Comparison of ENCODE assay signal across 8 cellular contexts in genomic region chr5:137142371-137143243, GRCh38.
DNase-seq lines count a peak whose midpoint lies in the region; ATAC-seq and TF ChIP-seq lines count a peak whose summit lies in the region.

No MANE protein-coding gene starts in this region.

- CTCF ChIA-PET in activated CD8-positive, alpha-beta memory T cell treated with anti-CD3 and anti-CD28 coated beads, Interleukin-2, amount 10 ng/mL, durations not matched to agents 7 days and 5 days (lab: Charles Lee), result no interaction called here

- H3K27me3 ChIP-seq in skeletal muscle tissue (ENCODE audit: control insufficient read depth in 3 of 3, insufficient read depth in 3 of 3, low read length in 3 of 3), result no peaks in the 10 kb centered on the region

- no peaks in the 10 kb centered on the region for H3K9me3 ChIP-seq in skeletal muscle tissue (ENCODE audit: control insufficient read depth in 3 of 3, low read length in 3 of 3)

- no peak overlapping the region for H3K9ac ChIP-seq in skeletal muscle tissue (ENCODE audit: low read depth in 1 of 3, low read length in 3 of 3)

- H3K27ac Mint-ChIP-seq in activated CD8-positive, alpha-beta memory T cell treated with anti-CD3 and anti-CD28 coated beads, Interleukin-2, amount 10 ng/mL, durations not matched to agents 7 days and 5 days, result no peak overlapping the region

- H3K36me3 Mint-ChIP-seq in activated CD8-positive, alpha-beta memory T cell treated with anti-CD3 and anti-CD28 coated beads, Interleukin-2, amount 10 ng/mL, durations not matched to agents 7 days and 5 days, result no peaks in the 10 kb centered on the region

- H3K27me3 Mint-ChIP-seq in activated CD8-positive, alpha-beta memory T cell treated with anti-CD3 and anti-CD28 coated beads, Interleukin-2, amount 10 ng/mL, durations not matched to agents 7 days and 5 days, result peaks cover 2% of the 10 kb centered on the region

- TF ChIP-seq CTCF in choroid plexus epithelial cell (conservative IDR thresholded peaks at IDR 0.05; ENCODE audit: low read depth, low read length), result no peak

- peak overlapping the region; percentile 13 for H3K27ac ChIP-seq in skeletal muscle tissue (ENCODE audit: low read depth, low read length)

- ATAC-seq in GM19452 (IDR thresholded peaks at IDR 0.05; ENCODE audit: unreplicated experiment), result peak; percentile 69
- ATAC-seq in HG03460 (IDR thresholded peaks at IDR 0.05; ENCODE audit: unreplicated experiment), result peak; percentile 66
- no peak for ATAC-seq in activated CD8-positive, alpha-beta memory T cell treated with anti-CD3 and anti-CD28 coated beads, Interleukin-2, amount 10 ng/mL, durations not matched to agents 7 days and 5 days
- no peak for ATAC-seq in HG03571 (IDR thresholded peaks at IDR 0.05; ENCODE audit: unreplicated experiment)

- no peak overlapping the region for H3K4me3 Mint-ChIP-seq in activated CD8-positive, alpha-beta memory T cell treated with anti-CD3 and anti-CD28 coated beads, Interleukin-2, amount 10 ng/mL, durations not matched to agents 7 days and 5 days

- H3K4me3 ChIP-seq in choroid plexus epithelial cell (ENCODE audit: low read depth, low read length) (no peak overlapping the region), skeletal muscle tissue (ENCODE audit: low read length in 3 of 3) (no peak overlapping the region)

- H3K4me1 Mint-ChIP-seq in activated CD8-positive, alpha-beta memory T cell treated with anti-CD3 and anti-CD28 coated beads, Interleukin-2, amount 10 ng/mL, durations not matched to agents 7 days and 5 days, result no peaks in the 10 kb centered on the region

- no peaks in the 10 kb centered on the region for H3K9me3 Mint-ChIP-seq in activated CD8-positive, alpha-beta memory T cell treated with anti-CD3 and anti-CD28 coated beads, Interleukin-2, amount 10 ng/mL, durations not matched to agents 7 days and 5 days (ENCODE audit: low read depth)

- no peaks in the 10 kb centered on the region for H3K36me3 ChIP-seq in skeletal muscle tissue (ENCODE audit: control insufficient read depth in 3 of 3, insufficient read depth in 3 of 3, low read length in 3 of 3)

- peaks cover 0 to 6% (median 2%) of the 10 kb centered on the region in 3 donors for H3K4me1 ChIP-seq in skeletal muscle tissue (ENCODE audit: control insufficient read depth in 3 of 3, insufficient read depth in 3 of 3, low read length in 3 of 3)

- DNase-seq in choroid plexus epithelial cell (ENCODE audit: low read depth) (peak; percentile 59), iPS-NIHi11 (ENCODE audit: low spot score) (no peak), DMS53 (lab: John Stamatoyannopoulos, UW) (no peak)
- DNase-seq in activated CD8-positive, alpha-beta memory T cell treated with anti-CD3 and anti-CD28 coated beads, Interleukin-2, amount 10 ng/mL, durations not matched to agents 7 days and 5 days, result no peak

Comparison
In these comparisons a context has a peak if more than half of its experiments do, and no peak if none do; other contexts are left out.
1. ATAC-seq: peak in GM19452 (single experiment) and HG03460 (single experiment); none in activated CD8-positive, alpha-beta memory T cell treated with anti-CD3 and anti-CD28 coated beads, Interleukin-2, amount 10 ng/mL, durations not matched to agents 7 days and 5 days (single experiment) and HG03571 (single experiment).